1 cellular context compared by ENCODE assay signal in genomic region chr10:59175538-59176240, GRCh38.
TF ChIP-seq lines count a peak whose summit lies in the region.

No MANE protein-coding gene starts in this region.

TF ChIP-seq in HepG2, 621 proteins besides CTCF, POLR2A, EP300 and RAD21 (continued from another document and continues in another):
- TF ChIP-seq ZXDC (CRISPR knock-in tag; IDR thresholded peaks at IDR 0.05) (0 out of 2 replicates have a peak, but pooled peaks have one; percentile 9), SIX4 (CRISPR knock-in tag; IDR thresholded peaks at IDR 0.05) (no peak), AFF4 (CRISPR knock-in tag; IDR thresholded peaks at IDR 0.05) (no peak), ZFP1 (CRISPR knock-in tag; IDR thresholded peaks at IDR 0.05) (no peak), EED (CRISPR knock-in tag; IDR thresholded peaks at IDR 0.05) (0 out of 2 replicates have a peak, but pooled peaks have one; percentile 72), ZNF430 (CRISPR knock-in tag; IDR thresholded peaks at IDR 0.05) (peak; percentile 90; the same call in 1 of the 2 replicates), ZNF232 (CRISPR knock-in tag; IDR thresholded peaks at IDR 0.05; ENCODE audit: borderline replicate concordance) (no peak; the same call in 1 of the 2 replicates), FOXC1 (CRISPR knock-in tag; IDR thresholded peaks at IDR 0.05; ENCODE audit: borderline replicate concordance) (no peak), FOXA1 (IDR thresholded peaks at IDR 0.05) (no peak), FOXA1 (CRISPR knock-in tag; IDR thresholded peaks at IDR 0.05) (no peak), FOXP1 (IDR thresholded peaks at IDR 0.05) (no peak), FOXP1 (CRISPR knock-in tag; IDR thresholded peaks at IDR 0.05) (no peak), NKX3-1 (CRISPR knock-in tag; IDR thresholded peaks at IDR 0.05) (no peak), ZNF605 (CRISPR knock-in tag; IDR thresholded peaks at IDR 0.05) (peak; percentile 96), TGIF2 (CRISPR knock-in tag; IDR thresholded peaks at IDR 0.05) (0 out of 2 replicates have a peak, but pooled peaks have one; percentile 15), ZSCAN9 (CRISPR knock-in tag; IDR thresholded peaks at IDR 0.05; ENCODE audit: borderline replicate concordance) (peak; percentile 66; the same call in 1 of the 2 replicates), ZNF251 (CRISPR knock-in tag; IDR thresholded peaks at IDR 0.05) (no peak), NR2F1 (CRISPR knock-in tag; IDR thresholded peaks at IDR 0.05) (no peak), ZNF614 (CRISPR knock-in tag; IDR thresholded peaks at IDR 0.05; ENCODE audit: borderline replicate concordance) (no peak), MLLT10 (CRISPR knock-in tag; IDR thresholded peaks at IDR 0.05) (0 out of 2 replicates have a peak, but pooled peaks have one; percentile 28), ARID3A (IDR thresholded peaks at IDR 0.05; ENCODE audit: low read depth, low read length) (no peak), MTA1 (CRISPR knock-in tag; IDR thresholded peaks at IDR 0.05; ENCODE audit: borderline replicate concordance) (peak; percentile 55; the same call in 1 of the 2 replicates), RBM22 (optimal IDR thresholded peaks at IDR 0.05; ENCODE audit: low read length) (peak; percentile 82), ATF5 (CRISPR knock-in tag; IDR thresholded peaks at IDR 0.05; ENCODE audit: low read depth) (0 out of 2 replicates have a peak, but pooled peaks have one; percentile 64), KAT7 (CRISPR knock-in tag; IDR thresholded peaks at IDR 0.05; ENCODE audit: borderline replicate concordance) (peak; percentile 40; the same call in 1 of the 2 replicates), ZMYM3 (CRISPR knock-in tag; IDR thresholded peaks at IDR 0.05) (0 out of 2 replicates have a peak, but pooled peaks have one; percentile 53), SSRP1 (CRISPR knock-in tag; IDR thresholded peaks at IDR 0.05) (peak; percentile 80; the same call in 1 of the 2 replicates), ZNF333 (CRISPR knock-in tag; IDR thresholded peaks at IDR 0.05; ENCODE audit: borderline replicate concordance) (no peak), NCOA1 (CRISPR knock-in tag; IDR thresholded peaks at IDR 0.05) (no peak), SOX5 (CRISPR knock-in tag; IDR thresholded peaks at IDR 0.05; ENCODE audit: borderline replicate concordance) (peak; percentile 54; the same call in 1 of the 2 replicates), NR3C1 (CRISPR knock-in tag; IDR thresholded peaks at IDR 0.05) (no peak), ETS1 (CRISPR knock-in tag; IDR thresholded peaks at IDR 0.05) (no peak)
- TF ChIP-seq, protein P1, sequence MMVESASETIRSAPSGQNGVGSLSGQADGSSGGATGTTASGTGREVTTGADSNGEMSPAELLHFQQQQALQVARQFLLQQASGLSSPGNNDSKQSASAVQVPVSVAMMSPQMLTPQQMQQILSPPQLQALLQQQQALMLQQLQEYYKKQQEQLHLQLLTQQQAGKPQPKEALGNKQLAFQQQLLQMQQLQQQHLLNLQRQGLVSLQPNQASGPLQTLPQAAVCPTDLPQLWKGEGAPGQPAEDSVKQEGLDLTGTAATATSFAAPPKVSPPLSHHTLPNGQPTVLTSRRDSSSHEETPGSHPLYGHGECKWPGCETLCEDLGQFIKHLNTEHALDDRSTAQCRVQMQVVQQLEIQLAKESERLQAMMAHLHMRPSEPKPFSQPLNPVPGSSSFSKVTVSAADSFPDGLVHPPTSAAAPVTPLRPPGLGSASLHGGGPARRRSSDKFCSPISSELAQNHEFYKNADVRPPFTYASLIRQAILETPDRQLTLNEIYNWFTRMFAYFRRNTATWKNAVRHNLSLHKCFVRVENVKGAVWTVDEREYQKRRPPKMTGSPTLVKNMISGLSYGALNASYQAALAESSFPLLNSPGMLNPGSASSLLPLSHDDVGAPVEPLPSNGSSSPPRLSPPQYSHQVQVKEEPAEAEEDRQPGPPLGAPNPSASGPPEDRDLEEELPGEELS (CRISPR knock-in tag; IDR thresholded peaks at IDR 0.05), result no peak
- TF ChIP-seq, protein P2, sequence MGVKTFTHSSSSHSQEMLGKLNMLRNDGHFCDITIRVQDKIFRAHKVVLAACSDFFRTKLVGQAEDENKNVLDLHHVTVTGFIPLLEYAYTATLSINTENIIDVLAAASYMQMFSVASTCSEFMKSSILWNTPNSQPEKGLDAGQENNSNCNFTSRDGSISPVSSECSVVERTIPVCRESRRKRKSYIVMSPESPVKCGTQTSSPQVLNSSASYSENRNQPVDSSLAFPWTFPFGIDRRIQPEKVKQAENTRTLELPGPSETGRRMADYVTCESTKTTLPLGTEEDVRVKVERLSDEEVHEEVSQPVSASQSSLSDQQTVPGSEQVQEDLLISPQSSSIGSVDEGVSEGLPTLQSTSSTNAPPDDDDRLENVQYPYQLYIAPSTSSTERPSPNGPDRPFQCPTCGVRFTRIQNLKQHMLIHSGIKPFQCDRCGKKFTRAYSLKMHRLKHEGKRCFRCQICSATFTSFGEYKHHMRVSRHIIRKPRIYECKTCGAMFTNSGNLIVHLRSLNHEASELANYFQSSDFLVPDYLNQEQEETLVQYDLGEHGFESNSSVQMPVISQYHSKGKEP (CRISPR knock-in tag; IDR thresholded peaks at IDR 0.05), result no peak
- TF ChIP-seq, protein P3, sequence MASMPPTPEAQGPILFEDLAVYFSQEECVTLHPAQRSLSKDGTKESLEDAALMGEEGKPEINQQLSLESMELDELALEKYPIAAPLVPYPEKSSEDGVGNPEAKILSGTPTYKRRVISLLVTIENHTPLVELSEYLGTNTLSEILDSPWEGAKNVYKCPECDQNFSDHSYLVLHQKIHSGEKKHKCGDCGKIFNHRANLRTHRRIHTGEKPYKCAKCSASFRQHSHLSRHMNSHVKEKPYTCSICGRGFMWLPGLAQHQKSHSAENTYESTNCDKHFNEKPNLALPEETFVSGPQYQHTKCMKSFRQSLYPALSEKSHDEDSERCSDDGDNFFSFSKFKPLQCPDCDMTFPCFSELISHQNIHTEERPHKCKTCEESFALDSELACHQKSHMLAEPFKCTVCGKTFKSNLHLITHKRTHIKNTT (CRISPR knock-in tag; IDR thresholded peaks at IDR 0.05), result no peak
- TF ChIP-seq, protein P4, sequence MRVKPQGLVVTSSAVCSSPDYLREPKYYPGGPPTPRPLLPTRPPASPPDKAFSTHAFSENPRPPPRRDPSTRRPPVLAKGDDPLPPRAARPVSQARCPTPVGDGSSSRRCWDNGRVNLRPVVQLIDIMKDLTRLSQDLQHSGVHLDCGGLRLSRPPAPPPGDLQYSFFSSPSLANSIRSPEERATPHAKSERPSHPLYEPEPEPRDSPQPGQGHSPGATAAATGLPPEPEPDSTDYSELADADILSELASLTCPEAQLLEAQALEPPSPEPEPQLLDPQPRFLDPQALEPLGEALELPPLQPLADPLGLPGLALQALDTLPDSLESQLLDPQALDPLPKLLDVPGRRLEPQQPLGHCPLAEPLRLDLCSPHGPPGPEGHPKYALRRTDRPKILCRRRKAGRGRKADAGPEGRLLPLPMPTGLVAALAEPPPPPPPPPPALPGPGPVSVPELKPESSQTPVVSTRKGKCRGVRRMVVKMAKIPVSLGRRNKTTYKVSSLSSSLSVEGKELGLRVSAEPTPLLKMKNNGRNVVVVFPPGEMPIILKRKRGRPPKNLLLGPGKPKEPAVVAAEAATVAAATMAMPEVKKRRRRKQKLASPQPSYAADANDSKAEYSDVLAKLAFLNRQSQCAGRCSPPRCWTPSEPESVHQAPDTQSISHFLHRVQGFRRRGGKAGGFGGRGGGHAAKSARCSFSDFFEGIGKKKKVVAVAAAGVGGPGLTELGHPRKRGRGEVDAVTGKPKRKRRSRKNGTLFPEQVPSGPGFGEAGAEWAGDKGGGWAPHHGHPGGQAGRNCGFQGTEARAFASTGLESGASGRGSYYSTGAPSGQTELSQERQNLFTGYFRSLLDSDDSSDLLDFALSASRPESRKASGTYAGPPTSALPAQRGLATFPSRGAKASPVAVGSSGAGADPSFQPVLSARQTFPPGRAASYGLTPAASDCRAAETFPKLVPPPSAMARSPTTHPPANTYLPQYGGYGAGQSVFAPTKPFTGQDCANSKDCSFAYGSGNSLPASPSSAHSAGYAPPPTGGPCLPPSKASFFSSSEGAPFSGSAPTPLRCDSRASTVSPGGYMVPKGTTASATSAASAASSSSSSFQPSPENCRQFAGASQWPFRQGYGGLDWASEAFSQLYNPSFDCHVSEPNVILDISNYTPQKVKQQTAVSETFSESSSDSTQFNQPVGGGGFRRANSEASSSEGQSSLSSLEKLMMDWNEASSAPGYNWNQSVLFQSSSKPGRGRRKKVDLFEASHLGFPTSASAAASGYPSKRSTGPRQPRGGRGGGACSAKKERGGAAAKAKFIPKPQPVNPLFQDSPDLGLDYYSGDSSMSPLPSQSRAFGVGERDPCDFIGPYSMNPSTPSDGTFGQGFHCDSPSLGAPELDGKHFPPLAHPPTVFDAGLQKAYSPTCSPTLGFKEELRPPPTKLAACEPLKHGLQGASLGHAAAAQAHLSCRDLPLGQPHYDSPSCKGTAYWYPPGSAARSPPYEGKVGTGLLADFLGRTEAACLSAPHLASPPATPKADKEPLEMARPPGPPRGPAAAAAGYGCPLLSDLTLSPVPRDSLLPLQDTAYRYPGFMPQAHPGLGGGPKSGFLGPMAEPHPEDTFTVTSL (CRISPR knock-in tag; IDR thresholded peaks at IDR 0.05; ENCODE audit: borderline replicate concordance), result no peak
